Comparison of ENCODE assay signal across 8 cellular contexts in the genomic region with DNA sequence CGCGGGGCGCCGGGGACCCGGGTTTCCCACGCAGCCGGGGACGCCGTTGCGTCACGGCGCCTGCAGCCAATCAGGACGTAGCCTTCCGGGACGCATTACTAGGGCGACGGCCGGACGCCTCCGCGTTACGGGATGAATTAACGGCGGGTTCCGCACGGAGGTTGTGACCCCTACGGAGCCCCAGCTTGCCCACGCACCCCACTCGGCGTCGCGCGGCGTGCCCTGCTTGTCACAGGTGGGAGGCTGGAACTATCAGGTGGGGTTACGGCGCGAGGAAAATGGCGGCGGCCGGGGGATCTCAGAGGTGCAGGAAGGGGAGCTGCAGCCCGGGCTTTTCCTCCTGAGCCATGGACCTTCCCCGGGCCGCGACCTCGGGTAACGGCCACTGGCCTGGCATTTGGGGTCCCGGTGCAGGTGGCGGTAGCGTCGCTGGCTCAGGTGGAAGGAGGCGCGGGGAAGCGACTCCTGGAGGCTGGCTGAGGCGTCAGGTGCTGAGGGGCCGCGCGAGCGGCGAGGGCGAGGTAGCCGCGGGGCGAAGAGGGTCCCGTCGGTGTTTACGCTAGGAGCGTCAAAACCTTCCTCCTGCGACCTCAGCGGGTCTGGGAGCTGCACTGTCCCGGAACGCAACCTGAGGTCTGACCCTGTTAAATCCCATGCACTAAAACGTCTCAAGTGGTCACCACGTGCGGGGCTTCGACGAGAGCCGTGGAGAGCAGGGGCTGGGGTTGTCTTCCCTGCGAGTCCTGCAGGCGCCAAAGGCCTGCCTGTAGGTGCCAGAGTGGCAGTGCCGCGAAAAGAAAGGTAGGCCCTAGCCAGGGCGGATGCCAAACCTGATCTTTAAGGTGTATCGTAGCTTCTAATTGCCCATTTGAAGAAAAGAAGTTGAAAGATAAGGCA. TPM values are rescaled to one million over a fixed set of nuclear protein-coding genes. Genes with fewer than 3 reads are reported as not detected.
DNase-seq lines count a peak whose midpoint lies in the region; ATAC-seq and TF ChIP-seq lines count a peak whose summit lies in the region.

A gene (plus strand): TSS at position 98 of the 897 bp plus-strand sequence. CDS start 78,345 bp downstream, outside the sequence.

- DNase-seq in Ammon's horn (ENCODE audit: low spot score) (peak; percentile 82), NCI-H524 (lab: John Stamatoyannopoulos, UW) (peak; percentile 27 to 79), dorsolateral prefrontal cortex (peak; percentile 71 to 89 (median 82)), lower lobe of right lung (peak; percentile 93)
- peak; percentile 74 to 82 for DNase-seq in activated CD4-positive, alpha-beta T cell treated with anti-CD3 and anti-CD28 coated beads, Interleukin-2, amount 50 U/mL, for 24 hours (ENCODE audit: low read depth in 1 of 2, low spot score in 1 of 2)
- peak; percentile 50 to 80 (median 67) for DNase-seq in stimulated activated CD4-positive, alpha-beta T cell treated with anti-CD3 and anti-CD28 coated beads, TNF-alpha, amount 100 ng/mL, for 1 hour (ENCODE audit: low read depth in 3 of 3, low spot score in 1 of 3)

- no peaks in the 10 kb centered on the region for H3K9me3 ChIP-seq in lower lobe of right lung

- H3K4me1 ChIP-seq in lower lobe of right lung: peaks cover 16% of the 10 kb centered on the region

- H3K27me3 ChIP-seq in dorsolateral prefrontal cortex: no peaks in the 10 kb centered on the region
- H3K27me3 ChIP-seq in lower lobe of right lung (ENCODE audit: low read depth): no peaks in the 10 kb centered on the region

- TF ChIP-seq CTCF in dorsolateral prefrontal cortex (IDR thresholded peaks at IDR 0.05 in 54 of 56, conservative IDR thresholded peaks at IDR 0.05 in 2 of 56; ENCODE audit: low read depth in 1 of 56, partially characterized antibody in 56 of 56): peak in 3 of 56 donors; percentile 4 to 17 (median 10)
- no peak for TF ChIP-seq CTCF in lower lobe of right lung (IDR thresholded peaks at IDR 0.05)

- intact Hi-C loops in dorsolateral prefrontal cortex (cut with DNase I): loop anchor here in 1 of 2 donors (10.0 kb wide), 1 partner anchor 213 kb away; a partner anchor contains a TSS
- intact Hi-C loops in lower lobe of right lung (cut with DNase I): no loop called here

- peak; percentile 97 for ATAC-seq in GM18907 (IDR thresholded peaks at IDR 0.05; ENCODE audit: unreplicated experiment)
- peak; percentile 98 for ATAC-seq in HG03135 (IDR thresholded peaks at IDR 0.05; ENCODE audit: unreplicated experiment)
- ATAC-seq in lower lobe of right lung: peak; percentile 96 to 99

- no peaks in the 10 kb centered on the region for H3K36me3 ChIP-seq in lower lobe of right lung

- peak within 1 kb of the TSS; percentile 66 to 99 (median 90) for H3K4me3 ChIP-seq in dorsolateral prefrontal cortex
- H3K4me3 ChIP-seq in lower lobe of right lung: peak within 1 kb of the TSS; percentile 89

- H3K27ac ChIP-seq in dorsolateral prefrontal cortex: peak within 1 kb of the TSS in 37 of 59 donors; percentile 1 to 85 (median 53)
- peak within 1 kb of the TSS; percentile 85 for H3K27ac ChIP-seq in lower lobe of right lung

RNA-seq across cellular contexts. Expression of the gene that starts here (rescaled TPM):
- total RNA-seq in dorsolateral prefrontal cortex (10 to 100 TPM; 12.2 to 31.1 (median 22.8) TPM), lower lobe of right lung (13.0 TPM)

Comparison
In these comparisons a context has a peak if more than half of its experiments do, and no peak if none do; other contexts are left out.
1. Peak in every context shown above with its lines: DNase-seq, ATAC-seq, H3K4me3 ChIP-seq and H3K27ac ChIP-seq.